1 cellular context compared by ENCODE assay signal in the genomic region with DNA sequence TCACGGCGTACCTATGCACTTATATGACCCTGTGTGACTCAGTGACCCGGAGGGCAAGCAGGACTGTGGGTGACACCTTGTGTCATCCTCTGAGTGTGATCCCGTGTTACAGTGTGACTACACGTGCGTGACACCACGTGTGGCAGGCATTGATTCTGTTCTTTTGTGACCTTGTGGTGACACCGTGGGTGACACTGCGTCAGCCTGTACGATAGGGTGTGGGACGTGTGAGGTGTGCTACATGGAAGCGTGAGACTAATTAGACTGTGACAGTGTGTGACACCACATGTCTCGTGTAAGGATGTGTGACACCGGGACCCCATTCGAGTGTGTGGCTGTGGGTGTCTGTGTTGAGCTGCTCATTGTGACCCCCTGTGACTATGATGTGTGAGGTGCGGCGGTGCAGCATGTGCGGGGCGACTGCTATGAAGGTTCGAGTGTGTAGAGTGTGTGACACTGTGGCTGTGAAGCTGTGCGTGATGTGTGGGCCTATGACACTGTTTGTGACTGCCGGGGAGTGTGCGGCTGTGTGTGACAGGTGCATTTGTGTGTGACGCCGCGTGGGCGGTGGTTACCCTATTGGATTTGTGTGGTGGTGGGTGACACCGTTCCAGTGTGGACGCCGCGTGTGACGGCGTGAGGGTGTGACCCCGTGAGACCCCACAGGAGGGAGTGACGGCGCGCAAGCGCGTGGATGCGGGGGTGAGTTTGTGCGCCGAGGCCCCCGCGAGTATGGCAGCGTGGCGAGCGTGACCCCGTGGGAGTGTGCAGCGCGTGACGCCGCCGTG.
TF ChIP-seq lines count a peak whose summit lies in the region.

A gene (plus strand): TSS at position 783 of the 788 bp plus-strand sequence. CDS start 5,621 bp downstream, outside the sequence.

TF ChIP-seq in K562, 482 proteins besides CTCF, POLR2A, EP300 and RAD21 (continued from another document and continues in another):
- TF ChIP-seq, protein P1, sequence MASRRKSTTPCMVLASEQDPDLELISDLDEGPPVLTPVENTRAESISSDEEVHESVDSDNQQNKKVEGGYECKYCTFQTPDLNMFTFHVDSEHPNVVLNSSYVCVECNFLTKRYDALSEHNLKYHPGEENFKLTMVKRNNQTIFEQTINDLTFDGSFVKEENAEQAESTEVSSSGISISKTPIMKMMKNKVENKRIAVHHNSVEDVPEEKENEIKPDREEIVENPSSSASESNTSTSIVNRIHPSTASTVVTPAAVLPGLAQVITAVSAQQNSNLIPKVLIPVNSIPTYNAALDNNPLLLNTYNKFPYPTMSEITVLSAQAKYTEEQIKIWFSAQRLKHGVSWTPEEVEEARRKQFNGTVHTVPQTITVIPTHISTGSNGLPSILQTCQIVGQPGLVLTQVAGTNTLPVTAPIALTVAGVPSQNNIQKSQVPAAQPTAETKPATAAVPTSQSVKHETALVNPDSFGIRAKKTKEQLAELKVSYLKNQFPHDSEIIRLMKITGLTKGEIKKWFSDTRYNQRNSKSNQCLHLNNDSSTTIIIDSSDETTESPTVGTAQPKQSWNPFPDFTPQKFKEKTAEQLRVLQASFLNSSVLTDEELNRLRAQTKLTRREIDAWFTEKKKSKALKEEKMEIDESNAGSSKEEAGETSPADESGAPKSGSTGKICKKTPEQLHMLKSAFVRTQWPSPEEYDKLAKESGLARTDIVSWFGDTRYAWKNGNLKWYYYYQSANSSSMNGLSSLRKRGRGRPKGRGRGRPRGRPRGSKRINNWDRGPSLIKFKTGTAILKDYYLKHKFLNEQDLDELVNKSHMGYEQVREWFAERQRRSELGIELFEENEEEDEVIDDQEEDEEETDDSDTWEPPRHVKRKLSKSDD (conservative IDR thresholded peaks at IDR 0.05; ENCODE audit: low read length), result no peak
- TF ChIP-seq EGR1 (conservative IDR thresholded peaks at IDR 0.05) (peak; percentile 26; the same call in 1 of the 2 replicates), ARNT (IDR thresholded peaks at IDR 0.05) (no peak), TCF7L2 (IDR thresholded peaks at IDR 0.05; ENCODE audit: low read depth, low read length) (no peak), TARDBP (IDR thresholded peaks at IDR 0.05) (no peak), SRSF3 (IDR thresholded peaks at IDR 0.05; ENCODE audit: insufficient read depth, low read length) (no peak), ESRRB (CRISPR knock-in tag; IDR thresholded peaks at IDR 0.05; ENCODE audit: borderline replicate concordance) (no peak), ETV1 (tag; conservative IDR thresholded peaks at IDR 0.05; ENCODE audit: low read depth) (no peak), OTX1 (CRISPR knock-in tag; IDR thresholded peaks at IDR 0.05) (no peak), ZNF121 (CRISPR knock-in tag; conservative IDR thresholded peaks at IDR 0.05) (no peak), PRMT5 (CRISPR knock-in tag; IDR thresholded peaks at IDR 0.05) (no peak), SMARCA4 (IDR thresholded peaks at IDR 0.05) (peak; percentile 41; the same call in 1 of the 2 replicates), NBN (IDR thresholded peaks at IDR 0.05; ENCODE audit: low read depth) (no peak), CHD2 (IDR thresholded peaks at IDR 0.05; ENCODE audit: low read depth, low read length) (no peak), POLR2G (IDR thresholded peaks at IDR 0.05; ENCODE audit: low read depth, low read length) (no peak), ESRRA (IDR thresholded peaks at IDR 0.05; ENCODE audit: borderline replicate concordance, low read depth) (peak; percentile 68; the same call in 1 of the 2 replicates), KHSRP (IDR thresholded peaks at IDR 0.05) (peak; percentile 25; the same call in 1 of the 2 replicates), XRCC4 (IDR thresholded peaks at IDR 0.05; ENCODE audit: extremely low read depth, insufficient read depth, insufficient read length) (no peak), MED1 (CRISPR knock-in tag; IDR thresholded peaks at IDR 0.05; ENCODE audit: borderline replicate concordance) (no peak), FOXA3 (CRISPR knock-in tag; conservative IDR thresholded peaks at IDR 0.05 in 1 of 2, IDR thresholded peaks at IDR 0.05 in 1 of 2) (0 out of 4 replicates have a peak, but pooled peaks of 1 of the 2 experiments have one; percentile 26), NR1H2 (CRISPR knock-in tag; IDR thresholded peaks at IDR 0.05) (no peak), BRD4 (IDR thresholded peaks at IDR 0.05) (no peak), CEBPG (CRISPR knock-in tag; IDR thresholded peaks at IDR 0.05) (no peak), CEBPG (tag; conservative IDR thresholded peaks at IDR 0.05 in 1 of 2, IDR thresholded peaks at IDR 0.05 in 1 of 2) (no peak), ZNF384 (IDR thresholded peaks at IDR 0.05; ENCODE audit: low read depth, low read length) (no peak), CREM (IDR thresholded peaks at IDR 0.05; ENCODE audit: low read depth) (peak; percentile 2; the same call in 1 of the 2 replicates), SUPT5H (IDR thresholded peaks at IDR 0.05) (peak; percentile 4), HLTF (IDR thresholded peaks at IDR 0.05) (no peak), DACH1 (IDR thresholded peaks at IDR 0.05; ENCODE audit: partially characterized antibody) (no peak), POLR3A (IDR thresholded peaks at IDR 0.05; ENCODE audit: borderline replicate concordance, extremely low read depth, insufficient read depth, insufficient read length) (no peak), SP2 (IDR thresholded peaks at IDR 0.05; ENCODE audit: extremely low read depth, low read depth, low read length, poor library complexity, severe bottlenecking) (no peak), ZBTB7A (IDR thresholded peaks at IDR 0.05; ENCODE audit: borderline replicate concordance, control insufficient read depth, low read depth, low read length) (no peak), CC2D1A (IDR thresholded peaks at IDR 0.05) (no peak), ZNF175 (CRISPR knock-in tag; IDR thresholded peaks at IDR 0.05; ENCODE audit: low read depth) (no peak), ZNF274 (IDR thresholded peaks at IDR 0.05; ENCODE audit: borderline replicate concordance, low read depth, low read length) (no peak), XRCC5 (IDR thresholded peaks at IDR 0.05; ENCODE audit: low read depth, low read length) (no peak), GATA2 (CRISPR knock-in tag; IDR thresholded peaks at IDR 0.05) (no peak), POU5F1 (IDR thresholded peaks at IDR 0.05; ENCODE audit: borderline replicate concordance, low read depth, low read length, partially characterized antibody) (no peak), ZNF76 (CRISPR knock-in tag; IDR thresholded peaks at IDR 0.05; ENCODE audit: borderline replicate concordance) (no peak), LCOR (CRISPR knock-in tag; IDR thresholded peaks at IDR 0.05) (no peak), NFE2L1 (tag; IDR thresholded peaks at IDR 0.05; ENCODE audit: borderline replicate concordance, low read depth) (no peak), HCFC1 (IDR thresholded peaks at IDR 0.05; ENCODE audit: low read depth, low read length) (no peak), PHF8 (IDR thresholded peaks at IDR 0.05; ENCODE audit: borderline replicate concordance, low read length) (no peak), LARP7 (IDR thresholded peaks at IDR 0.05) (no peak), SPI1 (IDR thresholded peaks at IDR 0.05; ENCODE audit: borderline replicate concordance, low read depth, low read length) (no peak), RFX5 (IDR thresholded peaks at IDR 0.05; ENCODE audit: low read depth, low read length) (no peak), ZFX (CRISPR knock-in tag; IDR thresholded peaks at IDR 0.05) (no peak)
- TF ChIP-seq, protein P2, sequence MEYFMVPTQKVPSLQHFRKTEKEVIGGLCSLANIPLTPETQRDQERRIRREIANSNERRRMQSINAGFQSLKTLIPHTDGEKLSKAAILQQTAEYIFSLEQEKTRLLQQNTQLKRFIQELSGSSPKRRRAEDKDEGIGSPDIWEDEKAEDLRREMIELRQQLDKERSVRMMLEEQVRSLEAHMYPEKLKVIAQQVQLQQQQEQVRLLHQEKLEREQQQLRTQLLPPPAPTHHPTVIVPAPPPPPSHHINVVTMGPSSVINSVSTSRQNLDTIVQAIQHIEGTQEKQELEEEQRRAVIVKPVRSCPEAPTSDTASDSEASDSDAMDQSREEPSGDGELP (CRISPR knock-in tag; IDR thresholded peaks at IDR 0.05; ENCODE audit: borderline replicate concordance), result no peak
- TF ChIP-seq, protein P3, sequence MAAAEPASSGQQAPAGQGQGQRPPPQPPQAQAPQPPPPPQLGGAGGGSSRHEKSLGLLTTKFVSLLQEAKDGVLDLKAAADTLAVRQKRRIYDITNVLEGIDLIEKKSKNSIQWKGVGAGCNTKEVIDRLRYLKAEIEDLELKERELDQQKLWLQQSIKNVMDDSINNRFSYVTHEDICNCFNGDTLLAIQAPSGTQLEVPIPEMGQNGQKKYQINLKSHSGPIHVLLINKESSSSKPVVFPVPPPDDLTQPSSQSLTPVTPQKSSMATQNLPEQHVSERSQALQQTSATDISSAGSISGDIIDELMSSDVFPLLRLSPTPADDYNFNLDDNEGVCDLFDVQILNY (CRISPR knock-in tag; IDR thresholded peaks at IDR 0.05), result 0 out of 2 replicates have a peak, but pooled peaks have one; percentile 56
- TF ChIP-seq, protein P4, sequence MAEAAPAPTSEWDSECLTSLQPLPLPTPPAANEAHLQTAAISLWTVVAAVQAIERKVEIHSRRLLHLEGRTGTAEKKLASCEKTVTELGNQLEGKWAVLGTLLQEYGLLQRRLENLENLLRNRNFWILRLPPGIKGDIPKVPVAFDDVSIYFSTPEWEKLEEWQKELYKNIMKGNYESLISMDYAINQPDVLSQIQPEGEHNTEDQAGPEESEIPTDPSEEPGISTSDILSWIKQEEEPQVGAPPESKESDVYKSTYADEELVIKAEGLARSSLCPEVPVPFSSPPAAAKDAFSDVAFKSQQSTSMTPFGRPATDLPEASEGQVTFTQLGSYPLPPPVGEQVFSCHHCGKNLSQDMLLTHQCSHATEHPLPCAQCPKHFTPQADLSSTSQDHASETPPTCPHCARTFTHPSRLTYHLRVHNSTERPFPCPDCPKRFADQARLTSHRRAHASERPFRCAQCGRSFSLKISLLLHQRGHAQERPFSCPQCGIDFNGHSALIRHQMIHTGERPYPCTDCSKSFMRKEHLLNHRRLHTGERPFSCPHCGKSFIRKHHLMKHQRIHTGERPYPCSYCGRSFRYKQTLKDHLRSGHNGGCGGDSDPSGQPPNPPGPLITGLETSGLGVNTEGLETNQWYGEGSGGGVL (CRISPR knock-in tag; IDR thresholded peaks at IDR 0.05), result no peak
- TF ChIP-seq, protein P5, sequence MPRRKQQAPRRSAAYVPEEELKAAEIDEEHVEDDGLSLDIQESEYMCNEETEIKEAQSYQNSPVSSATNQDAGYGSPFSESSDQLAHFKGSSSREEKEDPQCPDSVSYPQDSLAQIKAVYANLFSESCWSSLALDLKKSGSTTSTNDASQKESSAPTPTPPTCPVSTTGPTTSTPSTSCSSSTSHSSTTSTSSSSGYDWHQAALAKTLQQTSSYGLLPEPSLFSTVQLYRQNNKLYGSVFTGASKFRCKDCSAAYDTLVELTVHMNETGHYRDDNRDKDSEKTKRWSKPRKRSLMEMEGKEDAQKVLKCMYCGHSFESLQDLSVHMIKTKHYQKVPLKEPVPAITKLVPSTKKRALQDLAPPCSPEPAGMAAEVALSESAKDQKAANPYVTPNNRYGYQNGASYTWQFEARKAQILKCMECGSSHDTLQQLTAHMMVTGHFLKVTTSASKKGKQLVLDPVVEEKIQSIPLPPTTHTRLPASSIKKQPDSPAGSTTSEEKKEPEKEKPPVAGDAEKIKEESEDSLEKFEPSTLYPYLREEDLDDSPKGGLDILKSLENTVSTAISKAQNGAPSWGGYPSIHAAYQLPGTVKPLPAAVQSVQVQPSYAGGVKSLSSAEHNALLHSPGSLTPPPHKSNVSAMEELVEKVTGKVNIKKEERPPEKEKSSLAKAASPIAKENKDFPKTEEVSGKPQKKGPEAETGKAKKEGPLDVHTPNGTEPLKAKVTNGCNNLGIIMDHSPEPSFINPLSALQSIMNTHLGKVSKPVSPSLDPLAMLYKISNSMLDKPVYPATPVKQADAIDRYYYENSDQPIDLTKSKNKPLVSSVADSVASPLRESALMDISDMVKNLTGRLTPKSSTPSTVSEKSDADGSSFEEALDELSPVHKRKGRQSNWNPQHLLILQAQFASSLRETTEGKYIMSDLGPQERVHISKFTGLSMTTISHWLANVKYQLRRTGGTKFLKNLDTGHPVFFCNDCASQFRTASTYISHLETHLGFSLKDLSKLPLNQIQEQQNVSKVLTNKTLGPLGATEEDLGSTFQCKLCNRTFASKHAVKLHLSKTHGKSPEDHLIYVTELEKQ (CRISPR knock-in tag; IDR thresholded peaks at IDR 0.05), result no peak
- TF ChIP-seq, protein P6, sequence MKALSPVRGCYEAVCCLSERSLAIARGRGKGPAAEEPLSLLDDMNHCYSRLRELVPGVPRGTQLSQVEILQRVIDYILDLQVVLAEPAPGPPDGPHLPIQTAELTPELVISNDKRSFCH (CRISPR knock-in tag; IDR thresholded peaks at IDR 0.05), result no peak
- TF ChIP-seq, protein P6 (tag; IDR thresholded peaks at IDR 0.05), result no peak
- TF ChIP-seq, protein P7, sequence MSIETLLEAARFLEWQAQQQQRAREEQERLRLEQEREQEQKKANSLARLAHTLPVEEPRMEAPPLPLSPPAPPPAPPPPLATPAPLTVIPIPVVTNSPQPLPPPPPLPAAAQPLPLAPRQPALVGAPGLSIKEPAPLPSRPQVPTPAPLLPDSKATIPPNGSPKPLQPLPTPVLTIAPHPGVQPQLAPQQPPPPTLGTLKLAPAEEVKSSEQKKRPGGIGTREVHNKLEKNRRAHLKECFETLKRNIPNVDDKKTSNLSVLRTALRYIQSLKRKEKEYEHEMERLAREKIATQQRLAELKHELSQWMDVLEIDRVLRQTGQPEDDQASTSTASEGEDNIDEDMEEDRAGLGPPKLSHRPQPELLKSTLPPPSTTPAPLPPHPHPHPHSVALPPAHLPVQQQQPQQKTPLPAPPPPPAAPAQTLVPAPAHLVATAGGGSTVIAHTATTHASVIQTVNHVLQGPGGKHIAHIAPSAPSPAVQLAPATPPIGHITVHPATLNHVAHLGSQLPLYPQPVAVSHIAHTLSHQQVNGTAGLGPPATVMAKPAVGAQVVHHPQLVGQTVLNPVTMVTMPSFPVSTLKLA (conservative IDR thresholded peaks at IDR 0.05), result peak; percentile 93 to 95
- TF ChIP-seq, protein P8, sequence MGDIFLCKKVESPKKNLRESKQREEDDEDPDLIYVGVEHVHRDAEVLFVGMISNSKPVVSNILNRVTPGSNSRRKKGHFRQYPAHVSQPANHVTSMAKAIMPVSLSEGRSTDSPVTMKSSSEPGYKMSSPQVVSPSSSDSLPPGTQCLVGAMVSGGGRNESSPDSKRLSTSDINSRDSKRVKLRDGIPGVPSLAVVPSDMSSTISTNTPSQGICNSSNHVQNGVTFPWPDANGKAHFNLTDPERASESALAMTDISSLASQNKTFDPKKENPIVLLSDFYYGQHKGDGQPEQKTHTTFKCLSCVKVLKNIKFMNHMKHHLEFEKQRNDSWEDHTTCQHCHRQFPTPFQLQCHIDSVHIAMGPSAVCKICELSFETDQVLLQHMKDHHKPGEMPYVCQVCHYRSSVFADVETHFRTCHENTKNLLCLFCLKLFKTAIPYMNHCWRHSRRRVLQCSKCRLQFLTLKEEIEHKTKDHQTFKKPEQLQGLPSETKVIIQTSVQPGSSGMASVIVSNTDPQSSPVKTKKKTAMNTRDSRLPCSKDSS (IDR thresholded peaks at IDR 0.05; ENCODE audit: low read depth, partially characterized antibody), result no peak
- TF ChIP-seq, protein P9, sequence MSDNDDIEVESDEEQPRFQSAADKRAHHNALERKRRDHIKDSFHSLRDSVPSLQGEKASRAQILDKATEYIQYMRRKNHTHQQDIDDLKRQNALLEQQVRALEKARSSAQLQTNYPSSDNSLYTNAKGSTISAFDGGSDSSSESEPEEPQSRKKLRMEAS (CRISPR knock-in tag; IDR thresholded peaks at IDR 0.05), result peak; percentile 96
